ENCODE assay signal across 13 cellular contexts in the genomic region with DNA sequence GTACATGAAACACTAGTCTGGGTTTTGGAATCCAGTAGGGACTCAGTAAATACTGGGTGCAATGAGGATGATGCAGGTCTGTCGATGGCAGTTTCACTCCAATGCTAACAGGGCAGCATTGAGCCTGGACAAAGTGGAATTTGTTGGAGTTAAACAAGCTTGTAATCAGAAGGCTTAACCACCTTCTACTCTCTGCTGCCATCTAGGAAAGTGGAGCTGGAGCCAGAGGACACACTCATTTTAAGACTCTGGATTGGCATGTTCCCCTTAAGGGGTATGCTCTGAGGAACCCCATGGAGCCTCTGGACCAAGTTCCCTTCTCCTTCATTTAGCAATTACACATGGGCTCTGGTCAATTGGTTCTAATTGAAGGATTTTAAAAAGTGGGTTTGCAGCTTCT.
DNase-seq lines count a peak whose midpoint lies in the region; ATAC-seq, FAIRE-seq and TF ChIP-seq lines count a peak whose summit lies in the region.
"Had no signal": no experiment of that assay in that cellular context is flagged by ENCODE, and none has a peak within 500 bp of the region (broad histone marks: within the 10 kb centered on the region; RNA-seq: fewer than 3 reads in every experiment).

No MANE protein-coding gene starts in this region.

- no peak overlapping the region for H3K9ac ChIP-seq in SK-N-SH

- H3F3A ChIP-seq in SK-N-SH (replicated peaks; ENCODE audit: insufficient read depth) = no peaks in the 10 kb centered on the region

- no peak for TF ChIP-seq POLR2A in sigmoid colon (IDR thresholded peaks at IDR 0.05)

- intact Hi-C loops in sigmoid colon (cut with DNase I) = no loop called here

- H3K27ac ChIP-seq in SK-N-SH (ENCODE audit: low read depth in 2 of 2, low read length in 1 of 2) = no peak overlapping the region
- H3K27ac ChIP-seq in RWPE2 (ENCODE audit: poor library complexity, severe bottlenecking) = no peak overlapping the region
- no peak overlapping the region for H3K27ac ChIP-seq in small intestine (ENCODE audit: low read depth in 1 of 2, low read length in 1 of 2)
- peak overlapping the region in 1 of 4 donors; percentile 1 for H3K27ac ChIP-seq in sigmoid colon

- H3K9me3 ChIP-seq in SK-N-SH (no peaks in the 10 kb centered on the region), RWPE2 (ENCODE audit: severe bottlenecking) (no peaks in the 10 kb centered on the region), small intestine (ENCODE audit: control insufficient read depth, low read depth) (no peaks in the 10 kb centered on the region), sigmoid colon (no peaks in the 10 kb centered on the region)

- no peak overlapping the region for H2AFZ ChIP-seq in SK-N-SH (ENCODE audit: low read depth)

- H3K4me3 ChIP-seq in SK-N-SH (ENCODE audit: low read depth in 2 of 2, low read length in 1 of 2) = no peak overlapping the region
- H3K4me3 ChIP-seq in RWPE2 (ENCODE audit: severe bottlenecking) = no peak overlapping the region
- H3K4me3 ChIP-seq in small intestine (ENCODE audit: low read depth in 1 of 2, low read length in 2 of 2) = no peak overlapping the region
- H3K4me3 ChIP-seq in sigmoid colon = no peak overlapping the region
- H3K4me3 ChIP-seq: GM12878 had no signal

- CTCF ChIA-PET in SK-N-SH (lab: Yijun Ruan, JAX) = interaction anchor here (1.1 kb wide), 1 partner anchor 332 kb away, joined by 3 read pairs; no protein-coding TSS in a partner anchor

- no peaks in the 10 kb centered on the region for H3K36me3 ChIP-seq in SK-N-SH (replicated peaks in 1 of 2; ENCODE audit: control insufficient read depth in 1 of 2, insufficient read depth in 2 of 2, low read length in 1 of 2)
- H3K36me3 ChIP-seq in RWPE2 (ENCODE audit: low read depth) = no peaks in the 10 kb centered on the region
- H3K36me3 ChIP-seq in small intestine (ENCODE audit: control insufficient read depth in 2 of 2, insufficient read depth in 2 of 2, low read length in 2 of 2) = no peaks in the 10 kb centered on the region
- H3K36me3 ChIP-seq in sigmoid colon = no peaks in the 10 kb centered on the region

- H3K4me2 ChIP-seq in SK-N-SH = no peak overlapping the region

- H3K9me2 ChIP-seq in SK-N-SH = no peaks in the 10 kb centered on the region

- H3K79me2 ChIP-seq in SK-N-SH (ENCODE audit: insufficient read depth) = no peaks in the 10 kb centered on the region

- TF ChIP-seq EP300 in SK-N-SH (IDR thresholded peaks at IDR 0.05; ENCODE audit: borderline replicate concordance in 1 of 2, low read depth in 1 of 2, low read length in 1 of 2) = no peak
- TF ChIP-seq EP300 in sigmoid colon (IDR thresholded peaks at IDR 0.05) = no peak

- DNase-seq in SK-N-SH (no peak), RWPE2 (ENCODE audit: low spot score) (no peak), foreskin melanocyte (peak; percentile 4), small intestine (peak; percentile 17), sigmoid colon (no peak), RCC 7860 (ENCODE audit: low spot score) (no peak)
- DNase-seq in activated CD4-positive, alpha-beta T cell treated with anti-CD3 and anti-CD28 coated beads, Interleukin-2, amount 50 U/mL, for 48 hours = no peak
- DNase-seq: KBM-7, NCI-H345, occipital lobe had no signal

- no peaks in the 10 kb centered on the region for H4K20me1 ChIP-seq in SK-N-SH (ENCODE audit: insufficient read depth)

- TF ChIP-seq CTCF in SK-N-SH (IDR thresholded peaks at IDR 0.05) (no peak), RWPE2 (IDR thresholded peaks at IDR 0.05; ENCODE audit: poor library complexity, severe bottlenecking) (peak; percentile 22), sigmoid colon (IDR thresholded peaks at IDR 0.05) (no peak)

- WGBS in SK-N-SH (ENCODE audit: low lambda C conversion rate) = 6% methylated on average over 1 of the region's 1 CpG
- WGBS in small intestine, 3 donors = 60 to 74% (median 60%) methylated on average over 1 of the region's 1 CpG
- WGBS in sigmoid colon, 2 donors = 62 to 63% methylated on average over 1 of the region's 1 CpG

- no peaks in the 10 kb centered on the region for H3K4me1 ChIP-seq in SK-N-SH (ENCODE audit: control insufficient read depth in 1 of 2, insufficient read depth in 2 of 2, low read depth in 1 of 2, low read length in 1 of 2)
- no peaks in the 10 kb centered on the region for H3K4me1 ChIP-seq in RWPE2 (ENCODE audit: insufficient read depth, poor library complexity, severe bottlenecking)
- no peaks in the 10 kb centered on the region for H3K4me1 ChIP-seq in small intestine (ENCODE audit: control insufficient read depth in 2 of 2, insufficient read depth in 1 of 2, low read depth in 1 of 2, low read length in 1 of 2)
- H3K4me1 ChIP-seq in sigmoid colon = no peaks in the 10 kb centered on the region

- peaks cover under 1% of the 10 kb centered on the region; the same call in 1 of the 2 replicates for H3K27me3 ChIP-seq in SK-N-SH (ENCODE audit: insufficient read depth)
- no peaks in the 10 kb centered on the region for H3K27me3 ChIP-seq in RWPE2 (ENCODE audit: insufficient read depth, poor library complexity, severe bottlenecking)
- no peaks in the 10 kb centered on the region for H3K27me3 ChIP-seq in small intestine (ENCODE audit: control insufficient read depth in 2 of 2, insufficient read depth in 2 of 2, low read length in 2 of 2)
- H3K27me3 ChIP-seq in sigmoid colon = peaks cover 0 to 4% (median 0%) of the 10 kb centered on the region in 3 donors

- FAIRE-seq in small intestine (lab: Jason Lieb, UNC) (no peak), RCC 7860 (lab: Jason Lieb, UNC) (no peak)
- FAIRE-seq: GM12878, urothelium cell line had no signal

- ATAC-seq in SK-N-SH treated with all-trans-retinoic acid at 6 μM for 48 hours (peak; percentile 31; the same call in 1 of the 3 replicates), RWPE2 (ENCODE audit: low read depth) (no peak)
- ATAC-seq: GM12878 had no signal

- POLR2A ChIA-PET in SK-N-SH (lab: Yijun Ruan, JAX) = interaction anchor here (0.7 kb wide), 1 partner anchor 400 kb away, joined by 3 read pairs; no protein-coding TSS in a partner anchor

- no peak for TF ChIP-seq RAD21 in SK-N-SH (IDR thresholded peaks at IDR 0.05; ENCODE audit: low read length)

TF ChIP-seq in SK-N-SH treated with all-trans-retinoic acid at 6 μM for 48 hours, 23 proteins besides CTCF, POLR2A, EP300 and RAD21 (continues in another document):
- TF ChIP-seq ZC3H10 (CRISPR knock-in tag; IDR thresholded peaks at IDR 0.05) (no peak), BACH2 (CRISPR knock-in tag; IDR thresholded peaks at IDR 0.05; ENCODE audit: borderline replicate concordance) (no peak)
- TF ChIP-seq, protein P1, sequence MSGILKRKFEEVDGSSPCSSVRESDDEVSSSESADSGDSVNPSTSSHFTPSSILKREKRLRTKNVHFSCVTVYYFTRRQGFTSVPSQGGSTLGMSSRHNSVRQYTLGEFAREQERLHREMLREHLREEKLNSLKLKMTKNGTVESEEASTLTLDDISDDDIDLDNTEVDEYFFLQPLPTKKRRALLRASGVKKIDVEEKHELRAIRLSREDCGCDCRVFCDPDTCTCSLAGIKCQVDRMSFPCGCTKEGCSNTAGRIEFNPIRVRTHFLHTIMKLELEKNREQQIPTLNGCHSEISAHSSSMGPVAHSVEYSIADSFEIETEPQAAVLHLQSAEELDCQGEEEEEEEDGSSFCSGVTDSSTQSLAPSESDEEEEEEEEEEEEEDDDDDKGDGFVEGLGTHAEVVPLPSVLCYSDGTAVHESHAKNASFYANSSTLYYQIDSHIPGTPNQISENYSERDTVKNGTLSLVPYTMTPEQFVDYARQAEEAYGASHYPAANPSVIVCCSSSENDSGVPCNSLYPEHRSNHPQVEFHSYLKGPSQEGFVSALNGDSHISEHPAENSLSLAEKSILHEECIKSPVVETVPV (CRISPR knock-in tag; IDR thresholded peaks at IDR 0.05) = no peak

TF ChIP-seq in SK-N-SH, 30 proteins besides CTCF, POLR2A, EP300 and RAD21:
- TF ChIP-seq, protein P2, sequence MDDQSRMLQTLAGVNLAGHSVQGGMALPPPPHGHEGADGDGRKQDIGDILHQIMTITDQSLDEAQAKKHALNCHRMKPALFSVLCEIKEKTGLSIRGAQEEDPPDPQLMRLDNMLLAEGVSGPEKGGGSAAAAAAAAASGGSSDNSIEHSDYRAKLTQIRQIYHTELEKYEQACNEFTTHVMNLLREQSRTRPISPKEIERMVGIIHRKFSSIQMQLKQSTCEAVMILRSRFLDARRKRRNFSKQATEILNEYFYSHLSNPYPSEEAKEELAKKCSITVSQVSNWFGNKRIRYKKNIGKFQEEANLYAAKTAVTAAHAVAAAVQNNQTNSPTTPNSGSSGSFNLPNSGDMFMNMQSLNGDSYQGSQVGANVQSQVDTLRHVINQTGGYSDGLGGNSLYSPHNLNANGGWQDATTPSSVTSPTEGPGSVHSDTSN (IDR thresholded peaks at IDR 0.05) = no peak
- TF ChIP-seq TEAD4 (IDR thresholded peaks at IDR 0.05; ENCODE audit: borderline replicate concordance, insufficient read depth) = no peak
TF ChIP-seq in SK-N-SH: peak in this region for 0.

Comparison
In these comparisons a context has a peak if more than half of its experiments do, and no peak if none do; other contexts are left out.
1. DNase-seq: peak in foreskin melanocyte (single experiment) and small intestine (single experiment); none in SK-N-SH (single experiment), RWPE2 (single experiment), sigmoid colon (single experiment), activated CD4-positive, alpha-beta T cell treated with anti-CD3 and anti-CD28 coated beads, Interleukin-2, amount 50 U/mL, for 48 hours (0 of 2) and RCC 7860 (single experiment).